ENCODE assay signal across 8 cellular contexts in genomic region chr2:230666885-230667712, GRCh38. TPM values are rescaled to one million over a fixed set of nuclear protein-coding genes. Genes with fewer than 3 reads are reported as not detected.
A peak's percentile ranks its signal among the peaks of the same experiment; 100 is the strongest.
DNase-seq lines count a peak whose midpoint lies in the region; TF ChIP-seq lines count a peak whose summit lies in the region.
"Had no signal": no experiment of that assay in that cellular context is flagged by ENCODE, and none has a peak within 500 bp of the region (broad histone marks: within the 10 kb centered on the region; RNA-seq: fewer than 3 reads in every experiment).

No MANE protein-coding gene starts in this region.

- H3K9me3 ChIP-seq in SJCRH30 (replicated peaks) = no peaks in the 10 kb centered on the region
- H3K9me3 ChIP-seq in skeletal muscle satellite cell (replicated peaks; ENCODE audit: low read length) = no peaks in the 10 kb centered on the region
- H3K9me3 ChIP-seq in CD4-positive, alpha-beta memory T cell (ENCODE audit: control insufficient read depth in 1 of 2, low read length in 2 of 2) = no peaks in the 10 kb centered on the region

- no peaks in the 10 kb centered on the region for H3K27me3 Mint-ChIP-seq in CD4-positive, alpha-beta memory T cell

- H3K4me2 ChIP-seq in skeletal muscle satellite cell (ENCODE audit: low read length) = no peak overlapping the region

- H3K36me3 Mint-ChIP-seq in CD4-positive, alpha-beta memory T cell = no peaks in the 10 kb centered on the region

- H3K36me3 ChIP-seq in SJCRH30 (no peaks in the 10 kb centered on the region), skeletal muscle satellite cell (ENCODE audit: insufficient read depth, low read length) (no peaks in the 10 kb centered on the region)
- H3K36me3 ChIP-seq in CD4-positive, alpha-beta memory T cell (ENCODE audit: insufficient read depth, low read length) = no peaks in the 10 kb centered on the region

- H3K27me3 ChIP-seq in SJCRH30 (no peaks in the 10 kb centered on the region), skeletal muscle satellite cell (ENCODE audit: control insufficient read depth, insufficient read depth, low read length) (no peaks in the 10 kb centered on the region)
- no peaks in the 10 kb centered on the region for H3K27me3 ChIP-seq in CD4-positive, alpha-beta memory T cell (ENCODE audit: insufficient read depth, low read length)

- no peak overlapping the region for H3K27ac ChIP-seq in SJCRH30
- no peak overlapping the region for H3K27ac ChIP-seq in CD4-positive, alpha-beta memory T cell (ENCODE audit: low read depth, low read length)

- no peaks in the 10 kb centered on the region for H3K9me3 Mint-ChIP-seq in CD4-positive, alpha-beta memory T cell

- peaks cover 41% of the 10 kb centered on the region for H3K4me1 ChIP-seq in SJCRH30
- peaks cover 34% of the 10 kb centered on the region for H3K4me1 ChIP-seq in skeletal muscle satellite cell (ENCODE audit: control insufficient read depth, insufficient read depth, low read length)
- peaks cover 73% of the 10 kb centered on the region for H3K4me1 ChIP-seq in CD4-positive, alpha-beta memory T cell (ENCODE audit: insufficient read depth, low read length)

- CTCF ChIA-PET in CD4-positive, alpha-beta memory T cell (lab: Charles Lee; ENCODE audit: partially characterized antibody) = interaction anchor here (0.9 to 3.4 kb wide), 2 partner anchors 131 to 132 kb away, joined by 4 to 14 read pairs; no protein-coding TSS in a partner anchor

- peak overlapping the region; percentile 55 for H3K9ac ChIP-seq in skeletal muscle satellite cell (ENCODE audit: low read depth, low read length)

- H3K27ac Mint-ChIP-seq in CD4-positive, alpha-beta memory T cell = peak overlapping the region in 3 of 7 donors; percentile 12 to 77 (median 58)

- DNase-seq in HPDE6-E6E7 (ENCODE audit: extremely low spot score) = peak; percentile 54
- peak; percentile 35 to 68 for DNase-seq in SJCRH30
- peak; percentile 76 to 93 for DNase-seq in foreskin fibroblast
- DNase-seq in NCI-H2029 treated with DMSO at 0.1 percent for 48 hours (lab: John Stamatoyannopoulos, UW) = no peak
- no peak for DNase-seq in CD4-positive, alpha-beta memory T cell
- DNase-seq in COLO668 (lab: John Stamatoyannopoulos, UW; ENCODE audit: unreplicated experiment) = no peak
- DNase-seq: right cardiac atrium had no signal

- peaks cover 58 to 84% (median 73%) of the 10 kb centered on the region in 4 donors for H3K4me1 Mint-ChIP-seq in CD4-positive, alpha-beta memory T cell

- POLR2A ChIA-PET in CD4-positive, alpha-beta memory T cell (lab: Charles Lee; ENCODE audit: partially characterized antibody) = interaction anchor here (1.0 to 1.5 kb wide), 3 partner anchors 9 to 127 kb away, joined by 3 to 4 read pairs (median 3); no protein-coding TSS in a partner anchor

- intact Hi-C loops in CD4-positive, alpha-beta memory T cell (cut with micrococcal nuclease) = no loop called here

- H3K4me3 Mint-ChIP-seq in CD4-positive, alpha-beta memory T cell = peak overlapping the region in 3 of 8 donors; percentile 42 to 74 (median 58)

- no peak for TF ChIP-seq CTCF in foreskin fibroblast (IDR thresholded peaks at IDR 0.05; ENCODE audit: low read depth, low read length)

- H3K4me3 ChIP-seq in SJCRH30 (no peak overlapping the region), foreskin fibroblast (ENCODE audit: low read depth in 1 of 2, low read length in 2 of 2) (no peak overlapping the region), skeletal muscle satellite cell (ENCODE audit: low read length) (no peak overlapping the region)
- no peak overlapping the region for H3K4me3 ChIP-seq in CD4-positive, alpha-beta memory T cell (ENCODE audit: low read length in 2 of 2)

RNA-seq across cellular contexts. Expression of gene CAB39, which starts 45.5 kb away (rescaled TPM):
- total RNA-seq in SJCRH30 (2014; rRNA removed; shearing (Covaris generic)) = 51.4 and 53.5 TPM in 2 replicates
- total RNA-seq in skeletal muscle satellite cell (2012; rRNA removed) = 49.4 and 53.0 TPM in 2 replicates
- total RNA-seq in CD4-positive, alpha-beta memory T cell = 100 to 1,000 TPM; 112 to 115 TPM
- polyA plus RNA-seq in CD4-positive, alpha-beta memory T cell = 10 to 100 TPM; 80.8 to 88.5 TPM

Comparison
In these comparisons a context has a peak if more than half of its experiments do, and no peak if none do; other contexts are left out.
1. DNase-seq: peak in HPDE6-E6E7 (single experiment), SJCRH30 (2 of 2) and foreskin fibroblast (2 of 2); none in NCI-H2029 treated with DMSO at 0.1 percent for 48 hours (single experiment), CD4-positive, alpha-beta memory T cell (0 of 5) and COLO668 (single experiment).